14 cellular contexts compared by ENCODE assay signal in the genomic region with DNA sequence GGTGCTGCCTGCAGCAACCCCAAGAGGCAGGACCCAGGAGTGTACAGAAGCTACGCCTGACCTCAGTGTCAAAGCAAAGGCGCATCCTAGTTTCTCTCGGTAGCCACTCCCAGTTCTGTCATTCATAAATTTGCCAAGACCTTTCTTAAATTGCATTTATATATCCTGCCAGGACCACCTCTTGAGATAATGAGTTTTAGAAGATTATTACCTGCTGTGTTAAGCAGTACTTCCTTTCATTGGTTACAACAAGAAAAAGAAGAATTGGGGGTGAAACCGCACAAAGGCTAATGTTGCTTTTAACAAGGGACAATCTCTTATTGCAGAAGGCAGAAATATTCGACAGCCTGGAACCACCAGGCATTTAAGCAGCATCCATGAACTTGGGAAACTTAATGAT. TPM values are rescaled to one million over a fixed set of nuclear protein-coding genes. Genes with fewer than 3 reads are reported as not detected.
DNase-seq lines count a peak whose midpoint lies in the region; ATAC-seq and TF ChIP-seq lines count a peak whose summit lies in the region.
"Had no signal": no experiment of that assay in that cellular context is flagged by ENCODE, and none has a peak within 500 bp of the region (broad histone marks: within the 10 kb centered on the region; RNA-seq: fewer than 3 reads in every experiment).

No MANE protein-coding gene starts in this region.

- H3K9me3 ChIP-seq in SK-N-SH, result no peaks in the 10 kb centered on the region
- no peaks in the 10 kb centered on the region for H3K9me3 ChIP-seq in neural cell (ENCODE audit: low read length)
- H3K9me3 ChIP-seq in H9 (ENCODE audit: control insufficient read depth, low read depth, low read length), result no peaks in the 10 kb centered on the region
- H3K9me3 ChIP-seq in sigmoid colon, result no peaks in the 10 kb centered on the region
- H3K9me3 ChIP-seq: BE2C, Caco-2, HAP-1 had no signal

- H3K56ac ChIP-seq in H9 (ENCODE audit: insufficient read length, low read depth, low read length), result no peak overlapping the region

- POLR2A ChIA-PET in SK-N-SH (lab: Yijun Ruan, JAX), result no interaction called here

- no peak overlapping the region for H2AK5ac ChIP-seq in H9 (ENCODE audit: insufficient read length, low read length)

- H4K5ac ChIP-seq in H9 (ENCODE audit: insufficient read length, low read depth, low read length), result no peak overlapping the region

- no peak overlapping the region for H3K9ac ChIP-seq in SK-N-SH
- no peak overlapping the region for H3K9ac ChIP-seq in neural cell (ENCODE audit: low read length)
- H3K9ac ChIP-seq in H9 (ENCODE audit: extremely low read depth, insufficient read length, low read length), result no peak overlapping the region

- WGBS in SK-N-SH (ENCODE audit: low lambda C conversion rate), result 97% methylated on average over 5 of the region's 5 CpGs
- WGBS in H9 (ENCODE audit: extremely low coverage, insufficient read length, low lambda C conversion rate), result no CpG with 5 or more reads among the region's 5 CpGs
- 95 to 96% methylated on average over 5 of the region's 5 CpGs for WGBS in sigmoid colon, 2 donors

- H3K27me3 Mint-ChIP-seq in H9 (ENCODE audit: low read depth), result no peaks in the 10 kb centered on the region
- H3K27me3 Mint-ChIP-seq in activated naive CD8-positive, alpha-beta T cell treated with anti-CD3 and anti-CD28 coated beads for 36 hours, result no peaks in the 10 kb centered on the region
- H3K27me3 Mint-ChIP-seq: CD4-positive, CD25-positive, alpha-beta regulatory T cell had no signal

- no peaks in the 10 kb centered on the region for H3K23me2 ChIP-seq in H9 (ENCODE audit: insufficient read length, low read depth, low read length, poor library complexity, severe bottlenecking)

- peaks cover 18 to 53% (median 50%) of the 10 kb centered on the region in 3 experiments for H3K36me3 Mint-ChIP-seq in H9 (ENCODE audit: insufficient read depth in 1 of 3, low read depth in 3 of 3)
- peaks cover 16% of the 10 kb centered on the region for H3K36me3 Mint-ChIP-seq in activated naive CD8-positive, alpha-beta T cell treated with anti-CD3 and anti-CD28 coated beads for 36 hours

- H3K27ac ChIP-seq in SK-N-SH (ENCODE audit: low read depth in 2 of 2, low read length in 1 of 2) (no peak overlapping the region), neural cell (ENCODE audit: low read length) (no peak overlapping the region), H9 (ENCODE audit: insufficient read length, low read depth, low read length) (no peak overlapping the region), sigmoid colon (no peak overlapping the region)

- H3K4ac ChIP-seq in H9 (ENCODE audit: low read depth, low read length), result no peak overlapping the region

- no peak overlapping the region for H2BK15ac ChIP-seq in H9 (ENCODE audit: low read depth, low read length)

- TF ChIP-seq EP300 in SK-N-SH (IDR thresholded peaks at IDR 0.05; ENCODE audit: borderline replicate concordance in 1 of 2, low read depth in 1 of 2, low read length in 1 of 2) (no peak), neural cell (conservative IDR thresholded peaks at IDR 0.05; ENCODE audit: poor library complexity, severe bottlenecking) (no peak), sigmoid colon (IDR thresholded peaks at IDR 0.05) (no peak)

- H3K79me1 ChIP-seq in H9 (ENCODE audit: insufficient read depth, low read depth, low read length, poor library complexity, severe bottlenecking), result no peaks in the 10 kb centered on the region

- no peak overlapping the region for H2BK120ac ChIP-seq in H9 (ENCODE audit: low read depth, low read length, poor library complexity, severe bottlenecking)

- H2BK5ac ChIP-seq in H9 (ENCODE audit: insufficient read length, low read length), result no peak overlapping the region

- no peak overlapping the region for H3K18ac ChIP-seq in H9 (ENCODE audit: insufficient read length, low read depth, low read length)

- no peaks in the 10 kb centered on the region for H3K9me3 Mint-ChIP-seq in H9
- no peaks in the 10 kb centered on the region for H3K9me3 Mint-ChIP-seq in activated naive CD8-positive, alpha-beta T cell treated with anti-CD3 and anti-CD28 coated beads for 36 hours
- H3K9me3 Mint-ChIP-seq: CD8-positive, alpha-beta memory T cell had no signal

- H3K27me3 ChIP-seq in SK-N-SH (ENCODE audit: insufficient read depth) (no peaks in the 10 kb centered on the region), neural cell (ENCODE audit: insufficient read depth, low read depth, low read length) (no peaks in the 10 kb centered on the region), H9 (ENCODE audit: insufficient read depth, low read length) (no peaks in the 10 kb centered on the region), sigmoid colon (no peaks in the 10 kb centered on the region)
- H3K27me3 ChIP-seq: BE2C had no signal

- H4K8ac ChIP-seq in H9 (replicated peaks; ENCODE audit: insufficient read length, low read depth, low read length), result no peak overlapping the region

- H3K4me2 ChIP-seq in SK-N-SH, result no peak overlapping the region
- H3K4me2 ChIP-seq in neural cell (ENCODE audit: low read length), result no peak overlapping the region
- no peak overlapping the region for H3K4me2 ChIP-seq in H9 (ENCODE audit: insufficient read depth, insufficient read length, low read length)

- H3K4me3 Mint-ChIP-seq in H9, result no peak overlapping the region
- no peak overlapping the region for H3K4me3 Mint-ChIP-seq in activated naive CD8-positive, alpha-beta T cell treated with anti-CD3 and anti-CD28 coated beads for 36 hours
- H3K4me3 Mint-ChIP-seq: CD4-positive, CD25-positive, alpha-beta regulatory T cell; CD8-positive, alpha-beta memory T cell had no signal

- H3K4me1 ChIP-seq in SK-N-SH (ENCODE audit: control insufficient read depth in 1 of 2, insufficient read depth in 2 of 2, low read depth in 1 of 2, low read length in 1 of 2) (no peaks in the 10 kb centered on the region; a peak in 1 of 4 replicates), H9 (ENCODE audit: insufficient read depth, low read length) (no peaks in the 10 kb centered on the region), sigmoid colon (no peaks in the 10 kb centered on the region)
- H3K4me1 ChIP-seq: BE2C, Caco-2, HAP-1 had no signal

- peak overlapping the region in 1 of 3 experiments; percentile 55; a peak in 1 of 7 replicates for H3K27ac Mint-ChIP-seq in H9
- no peak overlapping the region for H3K27ac Mint-ChIP-seq in activated naive CD8-positive, alpha-beta T cell treated with anti-CD3 and anti-CD28 coated beads for 36 hours
- H3K27ac Mint-ChIP-seq: CD4-positive, CD25-positive, alpha-beta regulatory T cell had no signal

- intact Hi-C loops in sigmoid colon (cut with DNase I), result no loop called here

- H3F3A ChIP-seq in SK-N-SH (replicated peaks; ENCODE audit: insufficient read depth) (peaks cover 3% of the 10 kb centered on the region), neural cell (ENCODE audit: insufficient read depth, low read length, poor library complexity, severe bottlenecking) (no peaks in the 10 kb centered on the region)

- H3K23ac ChIP-seq in H9 (ENCODE audit: insufficient read length, low read depth, low read length), result no peak overlapping the region

- H3K79me2 ChIP-seq in SK-N-SH (ENCODE audit: insufficient read depth), result peaks cover 29% of the 10 kb centered on the region; the same call in 1 of the 2 replicates
- H3K79me2 ChIP-seq in neural cell (replicated peaks; ENCODE audit: insufficient read depth, low read length), result no peaks in the 10 kb centered on the region
- 0 out of 2 replicates have a peak, but pooled peaks cover 2% of the 10 kb centered on the region for H3K79me2 ChIP-seq in H9 (ENCODE audit: insufficient read depth, low read length)

- no peak overlapping the region for H3K14ac ChIP-seq in H9 (ENCODE audit: insufficient read depth, low read length)

- TF ChIP-seq RAD21 in SK-N-SH (IDR thresholded peaks at IDR 0.05; ENCODE audit: low read length) (no peak), neural cell (conservative IDR thresholded peaks at IDR 0.05) (no peak)

- H3K9me2 ChIP-seq in SK-N-SH (no peaks in the 10 kb centered on the region), neural cell (ENCODE audit: insufficient read depth, low read length) (no peaks in the 10 kb centered on the region)

- no peak overlapping the region for H3T11ph ChIP-seq in H9 (ENCODE audit: low read length)

- no peaks in the 10 kb centered on the region for H3K4me1 Mint-ChIP-seq in H9
- H3K4me1 Mint-ChIP-seq in activated naive CD8-positive, alpha-beta T cell treated with anti-CD3 and anti-CD28 coated beads for 36 hours, result no peaks in the 10 kb centered on the region
- H3K4me1 Mint-ChIP-seq: CD4-positive, CD25-positive, alpha-beta regulatory T cell; CD8-positive, alpha-beta memory T cell had no signal

- DNase-seq in SK-N-SH (no peak), NCI-H2227 treated with DMSO at 0.1 percent for 48 hours (lab: John Stamatoyannopoulos, UW) (peak; percentile 92), H9 (no peak), sigmoid colon (no peak)
- DNase-seq in activated naive CD8-positive, alpha-beta T cell treated with anti-CD3 and anti-CD28 coated beads for 36 hours, result no peak
- DNase-seq: ACHN; BE2C; C1 segment of cervical spinal cord; Caco-2; CD4-positive, CD25-positive, alpha-beta regulatory T cell; CD8-positive, alpha-beta memory T cell had no signal

- 0 out of 2 replicates have a peak overlapping the region, but pooled peaks have one; percentile 37 for H2AFZ ChIP-seq in SK-N-SH (ENCODE audit: low read depth)
- H2AFZ ChIP-seq in neural cell (ENCODE audit: low read depth, low read length), result no peak overlapping the region
- no peak overlapping the region for H2AFZ ChIP-seq in H9 (ENCODE audit: low read length)

- no peaks in the 10 kb centered on the region for H4K20me1 ChIP-seq in SK-N-SH (ENCODE audit: insufficient read depth)
- H4K20me1 ChIP-seq in neural cell (ENCODE audit: insufficient read depth), result no peaks in the 10 kb centered on the region
- H4K20me1 ChIP-seq in H9 (ENCODE audit: control insufficient read depth, insufficient read depth, insufficient read length), result no peaks in the 10 kb centered on the region

- H3K36me3 ChIP-seq in SK-N-SH (replicated peaks in 1 of 2; ENCODE audit: control insufficient read depth in 1 of 2, insufficient read depth in 2 of 2, low read length in 1 of 2) (peaks cover 16 to 18% of the 10 kb centered on the region in 2 experiments), neural cell (ENCODE audit: insufficient read depth, low read length) (no peaks in the 10 kb centered on the region), sigmoid colon (no peaks in the 10 kb centered on the region)

- H4K91ac ChIP-seq in H9 (ENCODE audit: insufficient read length, low read depth, low read length), result no peak overlapping the region

- H2BK12ac ChIP-seq in H9 (ENCODE audit: insufficient read length, low read depth, low read length), result no peak overlapping the region

- H2BK20ac ChIP-seq in H9 (ENCODE audit: low read depth, low read length, poor library complexity, severe bottlenecking), result no peak overlapping the region

- CTCF ChIA-PET in SK-N-SH (lab: Yijun Ruan, JAX), result interaction anchor here (1.0 to 2.9 kb wide), 2 partner anchors 10 to 15 kb away, joined by 3 to 10 read pairs; no protein-coding TSS in a partner anchor

- TF ChIP-seq CTCF in SK-N-SH (IDR thresholded peaks at IDR 0.05) (no peak), neural cell (IDR thresholded peaks at IDR 0.05; ENCODE audit: poor library complexity, severe bottlenecking) (peak; percentile 18), H9 (conservative IDR thresholded peaks at IDR 0.05) (no peak), sigmoid colon (IDR thresholded peaks at IDR 0.05) (no peak)

- ATAC-seq in SK-N-SH treated with all-trans-retinoic acid at 6 μM for 48 hours, result no peak

- H3K4me3 ChIP-seq in SK-N-SH (ENCODE audit: low read depth in 2 of 2, low read length in 1 of 2) (no peak overlapping the region), neural cell (ENCODE audit: low read length) (peak overlapping the region; percentile 2), sigmoid colon (no peak overlapping the region)
- H3K4me3 ChIP-seq: HAP-1 had no signal

- TF ChIP-seq POLR2A in sigmoid colon (IDR thresholded peaks at IDR 0.05), result no peak

RNA-seq across cellular contexts. Expression of a gene that starts 57.8 kb away (rescaled TPM):
- polyA plus RNA-seq in SK-N-SH (2012; rRNA removed) (5.7 and 7.7 TPM in 2 replicates), neural cell (3.3 and 12.4 TPM in 2 replicates), sigmoid colon (1 to 10 TPM; 1.2 to 8.5 (median 1.8) TPM)
- polyA plus RNA-seq in SK-N-SH (2012; cell fraction: cytosol; rRNA removed), result 3.0 and 4.6 TPM in 2 replicates
- polyA plus RNA-seq in SK-N-SH (2012; cell fraction: nucleus; rRNA removed), result 17.8 and 19.8 TPM in 2 replicates
- 14.9 and 24.7 TPM in 2 replicates for polyA minus RNA-seq in neural cell
- total RNA-seq in H9 (2021) (55.3 and 57.3 TPM in 2 replicates), sigmoid colon (1 to 10 TPM; 4.6 to 9.2 (median 5.4) TPM)
- 10 to 100 TPM; 41.8 to 42.4 TPM for total RNA-seq in activated naive CD8-positive, alpha-beta T cell treated with anti-CD3 and anti-CD28 coated beads for 36 hours
